In the genomic region with DNA sequence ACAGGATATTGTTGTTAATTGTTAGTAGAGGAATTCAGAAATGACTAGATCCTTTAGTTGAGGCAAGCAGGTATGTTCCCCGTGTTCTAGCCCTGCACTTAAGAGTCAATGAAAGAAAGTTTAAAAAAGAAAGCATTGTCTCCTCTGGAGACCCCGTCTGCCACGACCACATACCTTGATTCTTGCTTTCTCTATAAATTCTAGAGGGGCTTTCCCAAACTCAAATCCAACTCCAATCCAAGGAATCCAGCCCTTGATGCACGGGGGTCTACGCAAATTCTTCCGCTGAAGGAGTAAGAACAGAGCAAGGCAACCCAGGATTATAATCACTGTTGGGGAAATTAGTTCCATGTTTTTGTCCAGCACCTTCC, we compare ENCODE assay signal across 8 cellular contexts. TPM values are rescaled to one million over a fixed set of nuclear protein-coding genes. Genes with fewer than 3 reads are reported as not detected.
DNase-seq lines count a peak whose midpoint lies in the region; ATAC-seq, FAIRE-seq and TF ChIP-seq lines count a peak whose summit lies in the region.

No MANE protein-coding gene starts in this region.

- peak overlapping the region; percentile 92 for H3K4me3 ChIP-seq in left ventricle myocardium inferior
- H3K4me3 ChIP-seq in breast epithelium, result peak overlapping the region; percentile 77 to 94 (median 91)
- H3K4me3 ChIP-seq in mesodermal cell (ENCODE audit: extremely low read depth, insufficient read depth, low read length, poor library complexity, severe bottlenecking), result peak overlapping the region; percentile 72
- H3K4me3 ChIP-seq in uterus, result peak overlapping the region; percentile 71 to 92

- ATAC-seq in left cardiac atrium, result no peak

- DNase-seq in left ventricle myocardium inferior (no peak), left cardiac atrium (no peak), breast epithelium (ENCODE audit: low spot score in 2 of 2) (no peak), uterus (no peak), NCI-H2107 treated with DMSO at 0.1 percent for 48 hours (lab: John Stamatoyannopoulos, UW; ENCODE audit: unreplicated experiment) (no peak), D721Med (ENCODE audit: insufficient read length, low spot score) (no peak), H54 (ENCODE audit: insufficient read length, low spot score) (no peak)

- TF ChIP-seq POLR2A in breast epithelium (IDR thresholded peaks at IDR 0.05), result no peak
- no peak for TF ChIP-seq POLR2A in uterus (IDR thresholded peaks at IDR 0.05)
- no peak for TF ChIP-seq POLR2A in H54 (IDR thresholded peaks at IDR 0.05; ENCODE audit: low read depth, low read length)

- intact Hi-C loops in left ventricle myocardium inferior (cut with micrococcal nuclease) (no loop called here), left cardiac atrium (cut with DNase I) (no loop called here), breast epithelium (cut with DNase I; ENCODE audit: low total_unique reads) (no loop called here), uterus (cut with DNase I; ENCODE audit: low total_unique reads) (no loop called here)

- TF ChIP-seq CTCF in left ventricle myocardium inferior (IDR thresholded peaks at IDR 0.05; ENCODE audit: borderline replicate concordance) (no peak), breast epithelium (IDR thresholded peaks at IDR 0.05) (no peak), uterus (IDR thresholded peaks at IDR 0.05) (no peak), D721Med (IDR thresholded peaks at IDR 0.05; ENCODE audit: insufficient read depth, missing control alignments) (no peak)

- FAIRE-seq in D721Med (lab: Jason Lieb, UNC) (no peak), H54 (lab: Jason Lieb, UNC) (no peak)

- H3K36me3 ChIP-seq in left ventricle myocardium inferior (peaks cover 9% of the 10 kb centered on the region), breast epithelium (no peaks in the 10 kb centered on the region), mesodermal cell (ENCODE audit: control insufficient read depth, insufficient read depth, low read length) (no peaks in the 10 kb centered on the region), uterus (no peaks in the 10 kb centered on the region)

- H3K4me1 ChIP-seq in left ventricle myocardium inferior (peaks cover 26% of the 10 kb centered on the region), breast epithelium (no peaks in the 10 kb centered on the region), mesodermal cell (ENCODE audit: control insufficient read depth, insufficient read depth, low read length, poor library complexity, severe bottlenecking) (no peaks in the 10 kb centered on the region), uterus (no peaks in the 10 kb centered on the region)

- WGBS in mesodermal cell (ENCODE audit: insufficient coverage in 2 of 2), 2 experiments, result no CpG with 5 or more reads among the region's 6 CpGs

- H3K27ac ChIP-seq in left ventricle myocardium inferior (replicated peaks) (peak overlapping the region; percentile 91), breast epithelium (peak overlapping the region; percentile 85 to 89), mesodermal cell (ENCODE audit: low read depth, low read length, severe bottlenecking) (no peak overlapping the region), uterus (peak overlapping the region; percentile 87 to 93)

- H3K27me3 ChIP-seq in left ventricle myocardium inferior (ENCODE audit: low read depth), result no peaks in the 10 kb centered on the region
- H3K27me3 ChIP-seq in breast epithelium, result no peaks in the 10 kb centered on the region
- no peaks in the 10 kb centered on the region for H3K27me3 ChIP-seq in uterus

- H3K9me3 ChIP-seq in left ventricle myocardium inferior (replicated peaks) (no peaks in the 10 kb centered on the region), breast epithelium (no peaks in the 10 kb centered on the region), mesodermal cell (ENCODE audit: control insufficient read depth, low read length) (no peaks in the 10 kb centered on the region), uterus (no peaks in the 10 kb centered on the region)

RNA-seq across cellular contexts. Expression of a gene that starts 0.4 kb away (rescaled TPM):
- total RNA-seq in left ventricle myocardium inferior, result 5.4 TPM
- total RNA-seq in left cardiac atrium, result 1 to 10 TPM; 3.7 to 5.4 TPM
- 10 to 100 TPM in 1 of 3 donors, 1 to 10 TPM in 2; 1.6 to 12.3 (median 6.9) TPM for total RNA-seq in breast epithelium
- 1.3 TPM for polyA plus RNA-seq in mesodermal cell (2013, experiment 1 of 2)
- polyA plus RNA-seq in mesodermal cell (2013, experiment 2 of 2), result 1.9 TPM
- total RNA-seq in uterus, result 10 to 100 TPM in 1 of 4 donors, 1 to 10 TPM in 3; 3.1 to 18.9 (median 3.9) TPM

RNA-seq across cellular contexts. Expression of a gene that starts 0.6 kb away (rescaled TPM):
- total RNA-seq in left ventricle myocardium inferior (18.6 TPM), left cardiac atrium (10 to 100 TPM in 1 of 2 donors, 1 to 10 TPM in 1; 7.8 to 16.2 TPM), breast epithelium (10 to 100 TPM; 27.0 to 81.7 (median 37.4) TPM), uterus (10 to 100 TPM; 24.6 to 47.2 (median 33.3) TPM)
- polyA plus RNA-seq in mesodermal cell (2013, experiment 1 of 2), result 6.4 TPM
- polyA plus RNA-seq in mesodermal cell (2013, experiment 2 of 2), result 6.7 TPM

RNA-seq across cellular contexts. Expression of a gene that starts 35.5 kb away (rescaled TPM):
- total RNA-seq in left ventricle myocardium inferior, result 0.36 TPM
- total RNA-seq in left cardiac atrium, result under 1 TPM; 0.21 to 0.71 TPM
- 1 to 10 TPM in 2 of 3 donors, under 1 TPM in 1; 0.66 to 2.5 (median 1.1) TPM for total RNA-seq in breast epithelium
- polyA plus RNA-seq in mesodermal cell (2013, experiment 1 of 2), result not detected
- 0.05 TPM for polyA plus RNA-seq in mesodermal cell (2013, experiment 2 of 2)
- 1 to 10 TPM in 2 of 4 donors, under 1 TPM in 2; under 0.01 to 1.5 (median 0.75) TPM for total RNA-seq in uterus
